In the genomic region with DNA sequence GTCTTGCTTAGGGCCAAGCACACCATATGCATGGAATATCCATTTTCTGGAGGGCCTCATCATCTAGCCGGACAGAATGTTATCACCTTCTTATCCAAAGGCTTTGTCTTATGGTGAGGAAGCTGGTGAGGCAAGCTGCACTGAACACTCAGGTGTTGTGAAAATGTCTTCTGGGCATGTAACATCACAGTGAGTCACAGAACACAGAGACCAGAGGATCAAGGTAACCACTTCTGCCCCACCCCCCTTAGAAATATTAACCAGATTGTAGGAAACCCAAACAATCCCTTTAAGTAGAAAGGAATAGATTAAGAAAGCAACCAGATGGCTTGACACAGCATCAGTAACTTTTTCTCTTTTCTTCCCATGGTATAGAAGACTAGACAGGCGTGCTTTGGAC, we compare ENCODE assay signal across 22 cellular contexts. TPM values are rescaled to one million over a fixed set of nuclear protein-coding genes. Genes with fewer than 3 reads are reported as not detected.
DNase-seq lines count a peak whose midpoint lies in the region; ATAC-seq and TF ChIP-seq lines count a peak whose summit lies in the region.
"Had no signal": no experiment of that assay in that cellular context is flagged by ENCODE, and none has a peak within 500 bp of the region (broad histone marks: within the 10 kb centered on the region; RNA-seq: fewer than 3 reads in every experiment).

No MANE protein-coding gene starts in this region.

- no peak for TF ChIP-seq POLR2A in breast epithelium (IDR thresholded peaks at IDR 0.05)

- H3K9me3 Mint-ChIP-seq in MCF 10A (ENCODE audit: unreplicated experiment) = no peaks in the 10 kb centered on the region
- H3K9me3 Mint-ChIP-seq: HFFc6 had no signal

- no peak overlapping the region for H3K27ac Mint-ChIP-seq in MCF 10A (ENCODE audit: low read depth, unreplicated experiment)
- H3K27ac Mint-ChIP-seq: CD14-positive monocyte, HFFc6 had no signal

- no peak overlapping the region for H3K4me3 ChIP-seq in breast epithelium
- no peak overlapping the region for H3K4me3 ChIP-seq in epithelial cell of esophagus (ENCODE audit: low read length)
- no peak overlapping the region for H3K4me3 ChIP-seq in left lung
- H3K4me3 ChIP-seq: GM12878 had no signal

- intact Hi-C loops in MCF 10A (cut with micrococcal nuclease) (loop anchor here (5.0 kb wide), 1 partner anchor 48 kb away; no protein-coding TSS in a partner anchor), breast epithelium (cut with DNase I; ENCODE audit: low total_unique reads) (no loop called here), left lung (cut with DNase I) (no loop called here)

- no TSS peak for BruUV-seq in MCF 10A (replicated peaks; lab: Mats Ljungman, UMichigan)

- H3K4me1 ChIP-seq in breast epithelium (no peaks in the 10 kb centered on the region), left lung (no peaks in the 10 kb centered on the region)

- H3K9me3 ChIP-seq in breast epithelium (no peaks in the 10 kb centered on the region), left lung (no peaks in the 10 kb centered on the region)

- peak; percentile 86 for DNase-seq in MCF 10A (ENCODE audit: unreplicated experiment)
- DNase-seq in breast epithelium (ENCODE audit: low spot score in 2 of 2) = no peak
- peak; percentile 96 for DNase-seq in epithelial cell of esophagus (ENCODE audit: low read depth)
- no peak for DNase-seq in left lung
- DNase-seq in HuH-7 (ENCODE audit: low spot score) = no peak
- DNase-seq in NCI-H1092 treated with DMSO at 0.1 percent for 48 hours (lab: John Stamatoyannopoulos, UW) = no peak
- DNase-seq in NCI-H2227 treated with DMSO at 0.1 percent for 48 hours (lab: John Stamatoyannopoulos, UW) = no peak
- DNase-seq: 8988T, DMS153, EL, HFFc6, Kasumi-1, MM.1S, NCI-H1105, NCI-H2081, NCI-H510A, NCI-H748 treated with DMSO at 0.1 percent for 48 hours, OCI-M1, RPMI8226 had no signal

- H3K4me3 Mint-ChIP-seq in MCF 10A (ENCODE audit: unreplicated experiment) = no peak overlapping the region
- H3K4me3 Mint-ChIP-seq: CD14-positive monocyte, HFFc6 had no signal

- H3K27ac ChIP-seq in breast epithelium (peak overlapping the region in 1 of 2 donors; percentile 27), left lung (no peak overlapping the region)

- CTCF ChIA-PET in MCF 10A (lab: Yijun Ruan, JAX) = interaction anchor here (0.6 to 1.1 kb wide), 2 partner anchors 17 to 33 kb away, joined by 3 to 4 read pairs; no protein-coding TSS in a partner anchor

- POLR2A ChIA-PET in MCF 10A (lab: Yijun Ruan, JAX) = interaction anchor here (0.9 to 2.0 kb wide), 3 partner anchors 18 to 146 kb away, joined by 4 to 12 read pairs (median 6); a partner anchor contains a TSS

- peak; percentile 42 for ATAC-seq in left lung
- no peak for ATAC-seq in GM21423 (IDR thresholded peaks at IDR 0.05; ENCODE audit: unreplicated experiment)

- H3K36me3 ChIP-seq in breast epithelium (no peaks in the 10 kb centered on the region), left lung (no peaks in the 10 kb centered on the region)

- no peaks in the 10 kb centered on the region for H3K27me3 Mint-ChIP-seq in MCF 10A (ENCODE audit: insufficient read depth, unreplicated experiment)

- H3K36me3 Mint-ChIP-seq in MCF 10A (ENCODE audit: insufficient read depth, unreplicated experiment) = no peaks in the 10 kb centered on the region
- H3K36me3 Mint-ChIP-seq: CD14-positive monocyte had no signal

- TF ChIP-seq CTCF in MCF 10A (IDR thresholded peaks at IDR 0.05; ENCODE audit: unreplicated experiment) (no peak), breast epithelium (IDR thresholded peaks at IDR 0.05) (no peak), epithelial cell of esophagus (IDR thresholded peaks at IDR 0.05; ENCODE audit: insufficient read depth, low read depth, low read length, missing control alignments) (no peak), left lung (IDR thresholded peaks at IDR 0.05) (no peak)

- H3K27me3 ChIP-seq in breast epithelium (no peaks in the 10 kb centered on the region), left lung (no peaks in the 10 kb centered on the region)

- H3K4me1 Mint-ChIP-seq in MCF 10A (ENCODE audit: insufficient read depth, unreplicated experiment) = peaks cover 18% of the 10 kb centered on the region
- H3K4me1 Mint-ChIP-seq: CD14-positive monocyte had no signal

RNA-seq across cellular contexts. Expression of a gene that starts 51.1 kb away (rescaled TPM):
- total RNA-seq in MCF 10A (2022) (25.9 and 26.7 TPM in 2 replicates), breast epithelium (10 to 100 TPM in 2 of 3 donors, 1 to 10 TPM in 1; 2.4 to 53.1 (median 22.0) TPM), left lung (10 to 100 TPM; 23.8 to 25.5 TPM)

Comparison
In these comparisons a context has a peak if more than half of its experiments do, and no peak if none do; other contexts are left out.
1. DNase-seq: peak in MCF 10A (single experiment) and epithelial cell of esophagus (single experiment); none in breast epithelium (0 of 2), left lung (0 of 2), HuH-7 (single experiment), NCI-H1092 treated with DMSO at 0.1 percent for 48 hours (single experiment) and NCI-H2227 treated with DMSO at 0.1 percent for 48 hours (single experiment).